Comparison of ENCODE assay signal across 9 cellular contexts in genomic region chr20:3068986-3069900, GRCh38. TPM values are rescaled to one million over a fixed set of nuclear protein-coding genes. Genes with fewer than 3 reads are reported as not detected.
DNase-seq lines count a peak whose midpoint lies in the region; ATAC-seq, FAIRE-seq and TF ChIP-seq lines count a peak whose summit lies in the region.
"Had no signal": no experiment of that assay in that cellular context is flagged by ENCODE, and none has a peak within 500 bp of the region (broad histone marks: within the 10 kb centered on the region; RNA-seq: fewer than 3 reads in every experiment).

No MANE protein-coding gene starts in this region.

- no peak overlapping the region for H3K27ac ChIP-seq in GM23338 (ENCODE audit: low read depth)

- peaks cover 7% of the 10 kb centered on the region; the same call in 1 of the 2 replicates for H3K4me1 ChIP-seq in GM23338 (ENCODE audit: insufficient read depth)

- H3K36me3 Mint-ChIP-seq in GM23338 (ENCODE audit: low read depth) = no peaks in the 10 kb centered on the region

- H3K4me3 Mint-ChIP-seq in GM23338 = no peak overlapping the region
- H3K4me3 Mint-ChIP-seq: stimulated activated naive CD8-positive, alpha-beta T cell treated with anti-CD3 and anti-CD28 coated beads, Interleukin-15, Interleukin-2, amounts not matched to agents 100 ng/mL and 50 ng/mL, for 24 hours had no signal

- DNase-seq in COLO668 (lab: John Stamatoyannopoulos, UW; ENCODE audit: unreplicated experiment) = peak; percentile 70
- DNase-seq in GM23338 (ENCODE audit: low spot score) = peak; percentile 59
- DNase-seq in RKO (ENCODE audit: low spot score) = peak; percentile 87
- peak; percentile 53 for DNase-seq in glomerular visceral epithelial cell (ENCODE audit: extremely low spot score)
- DNase-seq in LoVo (ENCODE audit: low spot score) = no peak
- no peak for DNase-seq in nucleus accumbens (lab: John Stamatoyannopoulos, UW)
- DNase-seq in mucosa of gallbladder (ENCODE audit: low spot score) = no peak
- no peak for DNase-seq in urothelium cell line (ENCODE audit: low spot score)

- H3K4me1 Mint-ChIP-seq in GM23338 = peaks cover 14% of the 10 kb centered on the region

- peaks cover 39% of the 10 kb centered on the region for H3K27me3 ChIP-seq in GM23338 (ENCODE audit: insufficient read depth)

- no peak overlapping the region for H3K27ac Mint-ChIP-seq in GM23338
- H3K27ac Mint-ChIP-seq: stimulated activated naive CD8-positive, alpha-beta T cell treated with anti-CD3 and anti-CD28 coated beads, Interleukin-15, Interleukin-2, amounts not matched to agents 100 ng/mL and 50 ng/mL, for 24 hours had no signal

- no peak overlapping the region for H2AFZ ChIP-seq in GM23338

- 0 out of 2 replicates have a peak, but pooled peaks cover 3% of the 10 kb centered on the region for H3K9me2 ChIP-seq in GM23338 (ENCODE audit: insufficient read depth)

- FAIRE-seq in urothelium cell line (lab: Jason Lieb, UNC) = no peak

- ATAC-seq in GM23338 = peak; percentile 26

- H3K79me2 ChIP-seq in GM23338 (replicated peaks; ENCODE audit: insufficient read depth) = no peaks in the 10 kb centered on the region

- H3K36me3 ChIP-seq in GM23338 (ENCODE audit: insufficient read depth) = no peaks in the 10 kb centered on the region

- H3K4me2 ChIP-seq in GM23338 = no peak overlapping the region

- H3K9me3 Mint-ChIP-seq in GM23338 = no peaks in the 10 kb centered on the region
- H3K9me3 Mint-ChIP-seq: stimulated activated naive CD8-positive, alpha-beta T cell treated with anti-CD3 and anti-CD28 coated beads, Interleukin-15, Interleukin-2, amounts not matched to agents 100 ng/mL and 50 ng/mL, for 24 hours had no signal

- peak; percentile 48 to 70 for TF ChIP-seq CTCF in GM23338 (conservative IDR thresholded peaks at IDR 0.05; ENCODE audit: low read depth in 2 of 2)

- H3F3A ChIP-seq in GM23338 (replicated peaks; ENCODE audit: low read depth) = 0 out of 2 replicates have a peak, but pooled peaks cover 3% of the 10 kb centered on the region

- H3K27me3 Mint-ChIP-seq in GM23338 (ENCODE audit: insufficient read depth, low read depth, poor library complexity) = peaks cover 28% of the 10 kb centered on the region
- H3K27me3 Mint-ChIP-seq: stimulated activated naive CD8-positive, alpha-beta T cell treated with anti-CD3 and anti-CD28 coated beads, Interleukin-15, Interleukin-2, amounts not matched to agents 100 ng/mL and 50 ng/mL, for 24 hours had no signal

- H3K4me3 ChIP-seq in GM23338 = no peak overlapping the region

- no peaks in the 10 kb centered on the region for H4K20me1 ChIP-seq in GM23338 (replicated peaks; ENCODE audit: insufficient read depth)

TF ChIP-seq in GM23338, 12 proteins besides CTCF, POLR2A, EP300 and RAD21 (continues in another document):
- TF ChIP-seq STAT1 (IDR thresholded peaks at IDR 0.05; ENCODE audit: unreplicated experiment) (no peak), ZNF331 (CRISPR knock-in tag; IDR thresholded peaks at IDR 0.05; ENCODE audit: low read depth) (no peak), EZH2 (IDR thresholded peaks at IDR 0.05; ENCODE audit: low read depth, unreplicated experiment) (no peak), ZNF114 (CRISPR knock-in tag; IDR thresholded peaks at IDR 0.05) (no peak), ZNF462 (CRISPR knock-in tag; IDR thresholded peaks at IDR 0.05) (no peak)
- TF ChIP-seq, protein P1, sequence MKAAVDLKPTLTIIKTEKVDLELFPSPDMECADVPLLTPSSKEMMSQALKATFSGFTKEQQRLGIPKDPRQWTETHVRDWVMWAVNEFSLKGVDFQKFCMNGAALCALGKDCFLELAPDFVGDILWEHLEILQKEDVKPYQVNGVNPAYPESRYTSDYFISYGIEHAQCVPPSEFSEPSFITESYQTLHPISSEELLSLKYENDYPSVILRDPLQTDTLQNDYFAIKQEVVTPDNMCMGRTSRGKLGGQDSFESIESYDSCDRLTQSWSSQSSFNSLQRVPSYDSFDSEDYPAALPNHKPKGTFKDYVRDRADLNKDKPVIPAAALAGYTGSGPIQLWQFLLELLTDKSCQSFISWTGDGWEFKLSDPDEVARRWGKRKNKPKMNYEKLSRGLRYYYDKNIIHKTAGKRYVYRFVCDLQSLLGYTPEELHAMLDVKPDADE (IDR thresholded peaks at IDR 0.05) = no peak

RNA-seq across cellular contexts. Expression of gene OXT, which starts 2.2 kb away (rescaled TPM):
- total RNA-seq in GM23338 (2014; rRNA removed; shearing (Covaris generic)) = not detected in 2 replicates
- polyA plus RNA-seq in GM23338 (2016; fragmentation: Nextera tagmentation; extraction: Ambion mirVana) = 1.5 and 3.5 TPM in 2 replicates
- total RNA-seq in mucosa of gallbladder = 0.46 TPM

RNA-seq across cellular contexts. Expression of gene AVP, which starts 15.3 kb away (rescaled TPM):
- total RNA-seq in GM23338 (2014; rRNA removed; shearing (Covaris generic)) = not detected in 2 replicates
- polyA plus RNA-seq in GM23338 (2016; fragmentation: Nextera tagmentation; extraction: Ambion mirVana) = 0.60 and 1.4 TPM in 2 replicates
- not detected for total RNA-seq in mucosa of gallbladder

RNA-seq across cellular contexts. Expression of gene MRPS26, which starts 23.4 kb away (rescaled TPM):
- total RNA-seq in GM23338 (2014; rRNA removed; shearing (Covaris generic)) = 103 and 105 TPM in 2 replicates
- polyA plus RNA-seq in GM23338 (2016; fragmentation: Nextera tagmentation; extraction: Ambion mirVana) = 154 and 158 TPM in 2 replicates
- total RNA-seq in mucosa of gallbladder = 46.6 TPM

RNA-seq across cellular contexts. Expression of gene GNRH2, which starts 25.8 kb away (rescaled TPM):
- not detected in 2 replicates for total RNA-seq in GM23338 (2014; rRNA removed; shearing (Covaris generic))
- polyA plus RNA-seq in GM23338 (2016; fragmentation: Nextera tagmentation; extraction: Ambion mirVana) = not detected in 2 replicates
- 0.75 TPM for total RNA-seq in mucosa of gallbladder

Comparison
In these comparisons a context has a peak if more than half of its experiments do, and no peak if none do; other contexts are left out.
1. DNase-seq: peak in COLO668 (single experiment), GM23338 (single experiment), RKO (single experiment) and glomerular visceral epithelial cell (single experiment); none in LoVo (single experiment), nucleus accumbens (0 of 56), mucosa of gallbladder (single experiment) and urothelium cell line (single experiment).